ENCODE assay signal across 7 cellular contexts in the genomic region with DNA sequence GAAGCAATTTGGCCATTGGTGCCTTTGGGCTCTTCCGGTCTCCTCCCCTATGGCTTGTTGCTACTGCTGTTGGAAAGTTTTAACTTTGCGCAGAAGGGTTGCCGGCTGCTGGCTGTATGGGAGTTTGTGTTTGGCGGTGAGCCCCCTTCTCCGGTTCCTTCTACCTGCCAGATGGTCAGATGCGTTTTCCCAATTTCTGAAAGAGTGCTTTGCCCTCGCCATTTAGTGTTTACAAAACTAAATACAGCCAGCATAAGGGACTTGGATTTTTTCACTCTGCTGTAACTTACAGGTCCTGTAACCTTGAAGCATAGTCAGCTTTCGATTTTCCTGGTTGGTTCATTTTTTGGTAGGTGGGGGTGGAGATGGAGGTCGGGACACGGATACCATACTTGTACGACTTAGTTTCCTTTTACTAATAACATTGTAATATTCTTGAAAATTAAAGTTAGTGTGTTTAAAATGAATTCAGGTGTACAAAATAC. TPM values are rescaled to one million over a fixed set of nuclear protein-coding genes. Genes with fewer than 3 reads are reported as not detected.
DNase-seq lines count a peak whose midpoint lies in the region; ATAC-seq, FAIRE-seq and TF ChIP-seq lines count a peak whose summit lies in the region.

No MANE protein-coding gene starts in this region.

- H3K36me3 ChIP-seq in adrenal gland (replicated peaks in 1 of 2): no peaks in the 10 kb centered on the region

- peak; percentile 59 to 93 for TF ChIP-seq POLR2A in adrenal gland (IDR thresholded peaks at IDR 0.05)

- in situ Hi-C loops in GM13977 (cut with MboI; ENCODE audit: low pct_unique_long_range_greater_than_20kb, low sequenced_read_pairs, unreplicated experiment): no loop called here

- TF ChIP-seq CTCF in GM13977 (IDR thresholded peaks at IDR 0.05; ENCODE audit: extremely low read depth, insufficient read depth, missing control alignments) (no peak), adrenal gland (IDR thresholded peaks at IDR 0.05) (no peak), D721Med (IDR thresholded peaks at IDR 0.05; ENCODE audit: insufficient read depth, missing control alignments) (no peak)

- peaks cover 18 to 32% (median 26%) of the 10 kb centered on the region in 3 donors for H3K4me1 Mint-ChIP-seq in IgD-negative memory B cell

- 0 to 1% (median 0%) methylated on average over 10 to 11 of the region's 11 CpGs for WGBS in adrenal gland, 4 donors

- H3K9me3 Mint-ChIP-seq in IgD-negative memory B cell: no peaks in the 10 kb centered on the region

- no peaks in the 10 kb centered on the region for H3K36me3 Mint-ChIP-seq in IgD-negative memory B cell

- DNase-seq in GM13977 (ENCODE audit: low spot score) (peak; percentile 68), adrenal gland (peak in 5 of 7 donors; percentile 87 to 94 (median 91)), D721Med (ENCODE audit: insufficient read length, low spot score) (no peak)

- no peaks in the 10 kb centered on the region for H3K27me3 ChIP-seq in adrenal gland

- peak overlapping the region; percentile 53 to 86 (median 69) for H3K4me3 ChIP-seq in adrenal gland
- H3K4me3 ChIP-seq in iPS-11a (ENCODE audit: low read depth, low read length): peak overlapping the region; percentile 97
- peak overlapping the region; percentile 62 to 94 (median 78) for H3K4me3 ChIP-seq in skin epidermis

- no peak for FAIRE-seq in D721Med (lab: Jason Lieb, UNC)

- H3K27ac Mint-ChIP-seq in IgD-negative memory B cell: peak overlapping the region; percentile 97 to 100 (median 100)

- peak overlapping the region; percentile 70 to 100 (median 100) for H3K27ac ChIP-seq in adrenal gland
- peak overlapping the region; percentile 94 to 100 (median 99) for H3K27ac ChIP-seq in skin epidermis

- peak overlapping the region; percentile 97 to 100 (median 100) for H3K4me3 Mint-ChIP-seq in IgD-negative memory B cell

- intact Hi-C loops in adrenal gland (cut with DNase I): no loop called here

- H3K4me1 ChIP-seq in adrenal gland (replicated peaks in 1 of 2): peaks cover 23 to 37% of the 10 kb centered on the region in 2 donors

- H3K9me3 ChIP-seq in adrenal gland (replicated peaks in 1 of 3): no peaks in the 10 kb centered on the region

- H3K27me3 Mint-ChIP-seq in IgD-negative memory B cell: no peaks in the 10 kb centered on the region

- ATAC-seq in GM21786 (IDR thresholded peaks at IDR 0.05; ENCODE audit: unreplicated experiment): peak; percentile 28

RNA-seq across cellular contexts. Expression of a gene that starts 0.6 kb away (rescaled TPM):
- 29.9 TPM for polyA plus RNA-seq in IgD-negative memory B cell
- 10 to 100 TPM; 31.4 to 63.5 (median 37.8) TPM for total RNA-seq in adrenal gland
- 10 to 100 TPM; 22.3 to 58.8 (median 27.4) TPM for polyA plus RNA-seq in adrenal gland

RNA-seq across cellular contexts. Expression of a gene that starts 19.1 kb away (rescaled TPM):
- polyA plus RNA-seq in IgD-negative memory B cell (124 TPM), adrenal gland (100 to 1,000 TPM; 248 to 564 (median 548) TPM)
- total RNA-seq in adrenal gland: 100 to 1,000 TPM in 7 of 8 donors, 10 to 100 TPM in 1; 91.1 to 507 (median 245) TPM

RNA-seq across cellular contexts. Expression of a gene that starts 45.7 kb away (rescaled TPM):
- polyA plus RNA-seq in IgD-negative memory B cell: 92.3 TPM
- 1,000 to 10,000 TPM in 2 of 8 donors, 100 to 1,000 TPM in 6; 221 to 3,318 (median 577) TPM for total RNA-seq in adrenal gland
- 1,000 to 10,000 TPM in 1 of 3 donors, 100 to 1,000 TPM in 2; 220 to 7,464 (median 448) TPM for polyA plus RNA-seq in adrenal gland

RNA-seq across cellular contexts. Expression of a gene that starts 46.2 kb away (rescaled TPM):
- 149 TPM for polyA plus RNA-seq in IgD-negative memory B cell
- total RNA-seq in adrenal gland: 1,000 to 10,000 TPM in 1 of 8 donors, 100 to 1,000 TPM in 7; 113 to 1,567 (median 176) TPM
- 1,000 to 10,000 TPM in 2 of 3 donors, 100 to 1,000 TPM in 1; 396 to 4,257 (median 1,108) TPM for polyA plus RNA-seq in adrenal gland
